ENCODE assay signal across 8 cellular contexts in genomic region chr16:4538386-4539235, GRCh38. TPM values are rescaled to one million over a fixed set of nuclear protein-coding genes. Genes with fewer than 3 reads are reported as not detected.
DNase-seq lines count a peak whose midpoint lies in the region; ATAC-seq and TF ChIP-seq lines count a peak whose summit lies in the region.

CDIP1 (minus strand) TSS chr16:4538773; CDS start chr16:4514130, 24,643 bp downstream.

- no peaks in the 10 kb centered on the region for H3K27me3 Mint-ChIP-seq in Caco-2 (ENCODE audit: insufficient read depth, unreplicated experiment)
- no peaks in the 10 kb centered on the region for H3K27me3 Mint-ChIP-seq in IgD-negative memory B cell
- H3K27me3 Mint-ChIP-seq in activated T-cell treated with anti-CD3 and anti-CD28 coated beads, Interleukin-2, amount 50 U/mL, for 72 hours (ENCODE audit: low read depth): no peaks in the 10 kb centered on the region

- H3K4me3 ChIP-seq in Caco-2 (ENCODE audit: low read depth, low read length) (peak within 1 kb of the TSS; percentile 90), mucosa of stomach (ENCODE audit: low read length) (peak within 1 kb of the TSS; percentile 47)

- peak within 1 kb of the TSS; percentile 66 for H3K9ac ChIP-seq in mucosa of stomach (ENCODE audit: low read length)

- H3K4me1 ChIP-seq in Caco-2 (peaks cover 6% of the 10 kb centered on the region), mucosa of stomach (ENCODE audit: control insufficient read depth, insufficient read depth, low read length) (peaks cover 7% of the 10 kb centered on the region)

- H3K9me3 Mint-ChIP-seq in Caco-2 (ENCODE audit: unreplicated experiment) (peaks cover 9% of the 10 kb centered on the region), IgD-negative memory B cell (peaks cover 5 to 9% (median 6%) of the 10 kb centered on the region in 3 donors)
- peaks cover 4 to 5% of the 10 kb centered on the region in 2 donors for H3K9me3 Mint-ChIP-seq in activated T-cell treated with anti-CD3 and anti-CD28 coated beads, Interleukin-2, amount 50 U/mL, for 72 hours

- H3K4me3 Mint-ChIP-seq in Caco-2 (ENCODE audit: unreplicated experiment) (peak within 1 kb of the TSS; percentile 75), IgD-negative memory B cell (peak within 1 kb of the TSS; percentile 79 to 92 (median 86))
- H3K4me3 Mint-ChIP-seq in activated T-cell treated with anti-CD3 and anti-CD28 coated beads, Interleukin-2, amount 50 U/mL, for 72 hours: peak within 1 kb of the TSS; percentile 78 to 84

- ATAC-seq in GM21515 (IDR thresholded peaks at IDR 0.05; ENCODE audit: unreplicated experiment) (peak; percentile 77), esophagus mucosa (peak; percentile 96)
- ATAC-seq in activated T-cell treated with anti-CD3 and anti-CD28 coated beads, Interleukin-2, amount 50 U/mL, for 72 hours (replicated peaks in 1 of 2): peak; percentile 83 to 87

- H3K9me3 ChIP-seq in Caco-2 (peaks cover 7% of the 10 kb centered on the region; the same call in 1 of the 2 replicates), mucosa of stomach (ENCODE audit: control insufficient read depth, low read length) (no peaks in the 10 kb centered on the region)

- no peaks in the 10 kb centered on the region; the same call in 1 of the 2 replicates for H3K36me3 ChIP-seq in Caco-2 (ENCODE audit: control insufficient read depth, insufficient read depth, low read length)
- H3K36me3 ChIP-seq in mucosa of stomach (ENCODE audit: control insufficient read depth, insufficient read depth, low read length): no peaks in the 10 kb centered on the region

- peak within 1 kb of the TSS; percentile 88 for H3K27ac Mint-ChIP-seq in Caco-2 (ENCODE audit: unreplicated experiment)
- peak within 1 kb of the TSS; percentile 88 to 93 (median 92) for H3K27ac Mint-ChIP-seq in IgD-negative memory B cell
- H3K27ac Mint-ChIP-seq in activated T-cell treated with anti-CD3 and anti-CD28 coated beads, Interleukin-2, amount 50 U/mL, for 72 hours: peak within 1 kb of the TSS; percentile 82

- H3K4me1 Mint-ChIP-seq in Caco-2 (ENCODE audit: low read depth, unreplicated experiment) (no peaks in the 10 kb centered on the region), IgD-negative memory B cell (peaks cover 11 to 14% (median 14%) of the 10 kb centered on the region in 3 donors)
- H3K4me1 Mint-ChIP-seq in activated T-cell treated with anti-CD3 and anti-CD28 coated beads, Interleukin-2, amount 50 U/mL, for 72 hours (ENCODE audit: low read depth): peaks cover 46% of the 10 kb centered on the region

- intact Hi-C loops in Caco-2 (cut with micrococcal nuclease; ENCODE audit: unreplicated experiment): no loop called here

- H3K27me3 ChIP-seq in Caco-2 (replicated peaks; ENCODE audit: control insufficient read depth, insufficient read depth, low read length) (no peaks in the 10 kb centered on the region), mucosa of stomach (ENCODE audit: control insufficient read depth, insufficient read depth, low read length) (peaks cover 9% of the 10 kb centered on the region)

- H3K36me3 Mint-ChIP-seq in Caco-2 (ENCODE audit: insufficient read depth, unreplicated experiment) (peaks cover 33% of the 10 kb centered on the region), IgD-negative memory B cell (peaks cover 2% of the 10 kb centered on the region)
- peaks cover 5% of the 10 kb centered on the region in 2 donors for H3K36me3 Mint-ChIP-seq in activated T-cell treated with anti-CD3 and anti-CD28 coated beads, Interleukin-2, amount 50 U/mL, for 72 hours (ENCODE audit: insufficient read depth in 2 of 2)

- DNase-seq in Caco-2: peak; percentile 97
- DNase-seq in activated T-cell treated with anti-CD3 and anti-CD28 coated beads, Interleukin-2, amount 50 U/mL, for 72 hours: peak; percentile 94 to 97
- DNase-seq in stimulated activated CD8-positive, alpha-beta memory T cell treated with anti-CD3 and anti-CD28 coated beads, Interleukin-4, amount 100 ng/mL, for 48 hours: peak; percentile 98

- no peak for TF ChIP-seq CTCF in Caco-2 (IDR thresholded peaks at IDR 0.05; ENCODE audit: insufficient read depth in 1 of 2, low read depth in 1 of 2, low read length in 1 of 2, severe bottlenecking in 1 of 2, unreplicated experiment in 1 of 2)

- no TSS peak for BruUV-seq in Caco-2 (replicated peaks; lab: Mats Ljungman, UMichigan)

- POLR2A ChIA-PET in Caco-2 (lab: Charles Lee): interaction anchor here (0.5 to 2.0 kb wide), 8 partner anchors 8 to 196 kb away, joined by 3 to 10 read pairs (median 6); partner anchors contain the start of genes ANKS3, DNAAF8, HMOX2 and UBALD1

- CTCF ChIA-PET in Caco-2 (lab: Charles Lee): interaction anchor here (0.5 to 1.7 kb wide), 9 partner anchors 10 to 86 kb away, joined by 3 to 11 read pairs (median 3); partner anchors contain the start of gene MGRN1

TF ChIP-seq in PFSK-1, 5 proteins besides CTCF, POLR2A, EP300 and RAD21:
- 0 out of 2 replicates have a peak, but pooled peaks have one; percentile 35 for TF ChIP-seq SIN3A (IDR thresholded peaks at IDR 0.05; ENCODE audit: borderline replicate concordance, insufficient read depth, low read length)
- peak; percentile 77 for TF ChIP-seq POLR2AphosphoS5 (IDR thresholded peaks at IDR 0.05; ENCODE audit: low read depth, low read length)
- no peak for TF ChIP-seq TAF1 (IDR thresholded peaks at IDR 0.05; ENCODE audit: borderline replicate concordance, insufficient read depth, low read length)
- TF ChIP-seq REST (IDR thresholded peaks at IDR 0.05; ENCODE audit: insufficient read depth in 1 of 2, low read depth in 2 of 2, low read length in 2 of 2): no peak
- peak; percentile 70 for TF ChIP-seq FOXP2 (optimal IDR thresholded peaks at IDR 0.05; ENCODE audit: borderline replicate concordance, extremely low read depth, extremely low read length, insufficient read depth)

RNA-seq across cellular contexts. Expression of gene CDIP1, which starts in this region (rescaled TPM):
- total RNA-seq in Caco-2 (2022) (45.0 and 51.7 TPM in 2 replicates), esophagus mucosa (18.9 TPM)
- polyA plus RNA-seq in IgD-negative memory B cell: 28.5 TPM
- 12.3 TPM for polyA plus RNA-seq in PFSK-1 (2012; ENCODE audit: insufficient read length, low read depth)
- 10 to 100 TPM; 45.4 to 53.1 TPM for total RNA-seq in activated T-cell treated with anti-CD3 and anti-CD28 coated beads, Interleukin-2, amount 50 U/mL, for 72 hours

Comparison
In these comparisons a context has a peak if more than half of its experiments do, and no peak if none do; other contexts are left out.
1. Peak in every context shown above with its lines: DNase-seq, ATAC-seq and H3K4me3 ChIP-seq.